In the genomic region with DNA sequence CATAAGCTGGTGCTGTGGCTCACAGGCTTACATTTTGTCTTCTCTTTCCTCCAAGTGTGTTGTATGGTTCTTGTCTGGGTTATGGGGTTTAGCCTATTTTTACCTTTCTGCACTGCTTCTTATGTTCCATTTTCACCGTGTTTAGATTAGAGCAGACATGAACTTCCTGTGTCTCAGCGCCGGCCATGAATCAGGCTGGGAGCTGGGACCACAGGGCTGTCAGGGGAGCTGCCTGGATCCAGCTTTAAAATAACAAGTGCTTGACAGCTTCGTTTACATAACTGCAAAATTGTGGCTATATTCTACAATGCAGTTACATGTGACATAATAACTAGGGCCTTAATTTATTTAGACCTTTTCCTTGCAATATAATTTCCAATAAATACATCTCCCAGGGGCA, we compare ENCODE assay signal across 12 cellular contexts.
A peak's percentile ranks its signal among the peaks of the same experiment; 100 is the strongest.
DNase-seq lines count a peak whose midpoint lies in the region; TF ChIP-seq lines count a peak whose summit lies in the region.
"Had no signal": no experiment of that assay in that cellular context is flagged by ENCODE, and none has a peak within 500 bp of the region (broad histone marks: within the 10 kb centered on the region; RNA-seq: fewer than 3 reads in every experiment).

No MANE protein-coding gene starts in this region.

- H3K36me3 ChIP-seq in GM23248 (ENCODE audit: low read depth) (no peaks in the 10 kb centered on the region), skeletal muscle tissue (ENCODE audit: control insufficient read depth in 3 of 3, insufficient read depth in 3 of 3, low read length in 3 of 3) (no peaks in the 10 kb centered on the region), prostate gland (no peaks in the 10 kb centered on the region)

- H3K9me3 ChIP-seq in GM23248 (ENCODE audit: low read depth) (no peaks in the 10 kb centered on the region), skeletal muscle tissue (ENCODE audit: control insufficient read depth in 3 of 3, low read length in 3 of 3) (no peaks in the 10 kb centered on the region), prostate gland (no peaks in the 10 kb centered on the region)

- H3K27me3 ChIP-seq in GM23248 (replicated peaks; ENCODE audit: insufficient read depth) (no peaks in the 10 kb centered on the region), skeletal muscle tissue (ENCODE audit: control insufficient read depth in 3 of 3, insufficient read depth in 3 of 3, low read length in 3 of 3) (no peaks in the 10 kb centered on the region), prostate gland (replicated peaks; ENCODE audit: insufficient read depth) (no peaks in the 10 kb centered on the region)

- H3K9me2 ChIP-seq in GM23248 (ENCODE audit: insufficient read depth) = no peaks in the 10 kb centered on the region

- peak overlapping the region; percentile 50 for H3K4me3 ChIP-seq in GM23248
- H3K4me3 ChIP-seq in skeletal muscle tissue (ENCODE audit: low read length in 3 of 3) = no peak overlapping the region
- H3K4me3 ChIP-seq in prostate gland = no peak overlapping the region

- peak overlapping the region; percentile 76 for H3K4me2 ChIP-seq in GM23248 (ENCODE audit: unreplicated experiment)

- TF ChIP-seq POLR2A in prostate gland (IDR thresholded peaks at IDR 0.05) = no peak

- intact Hi-C loops in prostate gland (cut with DNase I) = no loop called here

- H2AFZ ChIP-seq in GM23248 = peak overlapping the region; percentile 59

- H3K79me2 ChIP-seq in GM23248 (ENCODE audit: insufficient read depth) = no peaks in the 10 kb centered on the region

- H3K9ac ChIP-seq in GM23248 = peak overlapping the region; percentile 62
- no peak overlapping the region for H3K9ac ChIP-seq in skeletal muscle tissue (ENCODE audit: low read depth in 1 of 3, low read length in 3 of 3)

- H4K20me1 ChIP-seq in GM23248 (ENCODE audit: insufficient read depth) = no peaks in the 10 kb centered on the region

- WGBS in GM23248 (ENCODE audit: low coverage in 1 of 2, low lambda C conversion rate in 2 of 2, missing lambda C conversion rate in 2 of 2), 2 experiments = 4 to 23% methylated on average over 4 of the region's 4 CpGs
- 27% methylated on average over 4 of the region's 4 CpGs for WGBS in prostate gland

- in situ Hi-C loops in GM23248 (cut with MboI) = no loop called here

- peaks cover 29% of the 10 kb centered on the region for H3F3A ChIP-seq in GM23248 (ENCODE audit: insufficient read depth)

- H3K27ac ChIP-seq in GM23248 (peak overlapping the region; percentile 83), VCaP (peak overlapping the region; percentile 48), skeletal muscle tissue (ENCODE audit: low read depth, low read length) (peak overlapping the region; percentile 1), prostate gland (no peak overlapping the region)

- TF ChIP-seq CTCF in VCaP (conservative IDR thresholded peaks at IDR 0.05) (no peak), prostate gland (IDR thresholded peaks at IDR 0.05) (no peak)

- H3K4me1 ChIP-seq in GM23248 (ENCODE audit: insufficient read depth) = peaks cover 40% of the 10 kb centered on the region
- H3K4me1 ChIP-seq in skeletal muscle tissue (ENCODE audit: control insufficient read depth in 3 of 3, insufficient read depth in 3 of 3, low read length in 3 of 3) = peaks cover 0 to 6% (median 0%) of the 10 kb centered on the region in 3 donors
- no peaks in the 10 kb centered on the region for H3K4me1 ChIP-seq in prostate gland (replicated peaks)

- DNase-seq in GM23248 (peak; percentile 68), glomerular visceral epithelial cell (ENCODE audit: extremely low spot score) (peak; percentile 43), midbrain (lab: John Stamatoyannopoulos, UW) (no peak), NCI-H1417 treated with DMSO at 0.1 percent for 48 hours (lab: John Stamatoyannopoulos, UW) (no peak), prostate gland (ENCODE audit: low spot score) (no peak)
- no peak for DNase-seq in activated effector memory CD4-positive, alpha-beta T cell treated with Interleukin-2 at 50 U/mL for 16 hours
- DNase-seq: activated naive CD8-positive, alpha-beta T cell treated with anti-CD3 and anti-CD28 coated beads for 36 hours; DMS79; NCI-H1105; NK-92 treated with Interleukin-12 subunit alpha and Interleukin-12 subunit beta, amount 100 ng/mL, for 24 hours had no signal

Comparison
In these comparisons a context has a peak if more than half of its experiments do, and no peak if none do; other contexts are left out.
1. DNase-seq: peak in GM23248 (single experiment) and glomerular visceral epithelial cell (single experiment); none in activated effector memory CD4-positive, alpha-beta T cell treated with Interleukin-2 at 50 U/mL for 16 hours (single experiment), midbrain (single experiment), NCI-H1417 treated with DMSO at 0.1 percent for 48 hours (single experiment) and prostate gland (single experiment).
2. H3K27ac ChIP-seq: peak in GM23248 (single experiment), VCaP (single experiment) and skeletal muscle tissue (single experiment); none in prostate gland (0 of 2).